8 cellular contexts compared by ENCODE assay signal in genomic region chr10:48887982-48888381, GRCh38. TPM values are rescaled to one million over a fixed set of nuclear protein-coding genes. Genes with fewer than 3 reads are reported as not detected.
"Had no signal": no experiment of that assay in that cellular context is flagged by ENCODE, and none has a peak within 500 bp of the region (broad histone marks: within the 10 kb centered on the region; RNA-seq: fewer than 3 reads in every experiment).

No MANE protein-coding gene starts in this region.

- H3K27ac Mint-ChIP-seq: GM23338, H9 had no signal

- H3K9me3 Mint-ChIP-seq: GM23338, H9, IgD-negative memory B cell had no signal

- H3K4me3 ChIP-seq: GM23338 had no signal

- H3K27me3 Mint-ChIP-seq: IgD-negative memory B cell had no signal

- FAIRE-seq: H1, H54, HTR-8/SVneo had no signal

- DNase-seq: H9, HCEC 1CT had no signal

- H3K4me3 Mint-ChIP-seq: GM23338, H9, IgD-negative memory B cell had no signal

- H2AFZ ChIP-seq: GM23338 had no signal

- H3K4me2 ChIP-seq: GM23338 had no signal

- ATAC-seq: GM23338 had no signal

- H3K4me1 Mint-ChIP-seq: H9 had no signal

RNA-seq across cellular contexts. Expression of gene LRRC18, which starts 51.7 kb away (rescaled TPM):
- total RNA-seq: GM23338, H1, H9, HT-29 had no signal
- polyA plus RNA-seq: GM23338, H1 had no signal
